Comparison of ENCODE assay signal across 8 cellular contexts in genomic region chr12:63276537-63277365, GRCh38.
DNase-seq lines count a peak whose midpoint lies in the region; ATAC-seq, FAIRE-seq and TF ChIP-seq lines count a peak whose summit lies in the region.

No MANE protein-coding gene starts in this region.

- H3K4me1 ChIP-seq in H1 (replicated peaks in 1 of 4; ENCODE audit: control insufficient read depth in 3 of 4, insufficient read depth in 4 of 4, low read length in 3 of 4): no peaks in the 10 kb centered on the region

- no peak overlapping the region for H2BK120ac ChIP-seq in H1 (replicated peaks; ENCODE audit: low read depth, low read length)

- WGBS in H1 (ENCODE audit: extremely low coverage in 1 of 2, insufficient coverage in 1 of 2, insufficient read length in 1 of 2, insufficient replicate concordance in 2 of 2, low coverage in 1 of 2, low lambda C conversion rate in 2 of 2, missing lambda C conversion rate in 1 of 2), 2 experiments: 40% methylated on average over 4 of the region's 4 CpGs; no CpG with 5 or more reads in 1 of the 2 experiments

- H3K9me3 Mint-ChIP-seq in progenitor cell of endocrine pancreas (ENCODE audit: low read depth): no peaks in the 10 kb centered on the region

- peak; percentile 63 for ATAC-seq in HG03558 (IDR thresholded peaks at IDR 0.05; ENCODE audit: extremely low read depth, unreplicated experiment)

- no peak overlapping the region for H3K18ac ChIP-seq in H1 (ENCODE audit: extremely low read depth, low read length)

- H3K79me2 ChIP-seq in H1 (ENCODE audit: control insufficient read depth in 1 of 2, insufficient read depth in 2 of 2, low read length in 2 of 2): no peaks in the 10 kb centered on the region

- no peaks in the 10 kb centered on the region for H3K36me3 ChIP-seq in H1 (ENCODE audit: control insufficient read depth in 2 of 4, insufficient read depth in 4 of 4, low read length in 3 of 4)

- H3K9ac ChIP-seq in H1 (replicated peaks in 1 of 4; ENCODE audit: extremely low read depth in 1 of 4, low read depth in 3 of 4, low read length in 3 of 4): no peak overlapping the region

- no peak overlapping the region for H3K4ac ChIP-seq in H1 (replicated peaks; ENCODE audit: insufficient read length, low read depth, low read length)

- FAIRE-seq in H1 (lab: Jason Lieb, UNC): peak; percentile 94

- H4K8ac ChIP-seq in H1 (ENCODE audit: extremely low read depth, insufficient read depth, low read length): no peak overlapping the region

- no peak overlapping the region for H3K23ac ChIP-seq in H1 (ENCODE audit: insufficient read length)

- H2BK12ac ChIP-seq in H1 (ENCODE audit: low read depth, low read length): no peak overlapping the region

- H2BK20ac ChIP-seq in H1 (ENCODE audit: low read length): no peak overlapping the region

- no peak overlapping the region for H3K4me2 ChIP-seq in H1 (ENCODE audit: insufficient read depth in 1 of 2, low read depth in 2 of 2, low read length in 2 of 2)

- H3K27me3 Mint-ChIP-seq in progenitor cell of endocrine pancreas: no peaks in the 10 kb centered on the region

- no peak overlapping the region for H2BK15ac ChIP-seq in H1 (ENCODE audit: low read length)

- POLR2A ChIA-PET in H1 (lab: Charles Lee; ENCODE audit: partially characterized antibody): no interaction called here

- no peak for TF ChIP-seq POLR2A in H1 (IDR thresholded peaks at IDR 0.05; ENCODE audit: control extremely low read depth in 1 of 2, low read depth in 2 of 2, low read length in 2 of 2)

- CTCF ChIA-PET in H1 (lab: Charles Lee; ENCODE audit: partially characterized antibody): interaction anchor here (0.6 to 2.0 kb wide), 21 partner anchors 9 to 177 kb away, joined by 3 to 17 read pairs (median 4); partner anchors contain the start of gene AVPR1A

- DNase-seq in NOMO-1 (lab: John Stamatoyannopoulos, UW; ENCODE audit: unreplicated experiment in 2 of 2) (peak; percentile 1 to 3), NOMO-1 treated with dmso at 0.1 percent for 144 hours (lab: John Stamatoyannopoulos, UW; ENCODE audit: unreplicated experiment) (no peak), GM20000 (ENCODE audit: low spot score) (peak; percentile 6), NCI-H82 treated with DMSO at 0.1 percent for 48 hours (lab: John Stamatoyannopoulos, UW; ENCODE audit: unreplicated experiment) (peak; percentile 1), H1 (ENCODE audit: low read depth in 1 of 2, low spot score in 2 of 2) (peak; percentile 38 to 69), progenitor cell of endocrine pancreas (ENCODE audit: low spot score, unreplicated experiment) (peak; percentile 17), activated gamma-delta T cell treated with Interleukin-2 at 50 U/mL for 16 hours (no peak)

- H3K56ac ChIP-seq in H1 (replicated peaks; ENCODE audit: insufficient read length, low read depth, low read length): no peak overlapping the region

- H2AFZ ChIP-seq in H1 (ENCODE audit: low read length): no peak overlapping the region

- H4K20me1 ChIP-seq in H1 (replicated peaks in 1 of 2; ENCODE audit: control insufficient read depth in 1 of 2, insufficient read depth in 2 of 2, low read length in 2 of 2): no peaks in the 10 kb centered on the region

- H4K5ac ChIP-seq in H1 (ENCODE audit: insufficient read length, low read depth, low read length): no peak overlapping the region

- H3K4me3 Mint-ChIP-seq in progenitor cell of endocrine pancreas (ENCODE audit: low read depth): no peak overlapping the region

- no peak overlapping the region for H2AK5ac ChIP-seq in H1 (ENCODE audit: low read depth, low read length)

- no peak overlapping the region for H2BK5ac ChIP-seq in H1 (ENCODE audit: low read depth, low read length)

- peak; percentile 80 to 83 for TF ChIP-seq RAD21 in H1 (IDR thresholded peaks at IDR 0.05 in 1 of 2, conservative IDR thresholded peaks at IDR 0.05 in 1 of 2; ENCODE audit: low read depth in 2 of 2, low read length in 2 of 2)

- no peaks in the 10 kb centered on the region for H3K9me3 ChIP-seq in H1 (ENCODE audit: insufficient read depth in 2 of 2, low read depth in 1 of 2, low read length in 1 of 2)

- no peaks in the 10 kb centered on the region for H3K79me1 ChIP-seq in H1 (ENCODE audit: low read depth, low read length)

- H4K91ac ChIP-seq in H1 (replicated peaks; ENCODE audit: insufficient read length, low read length): no peak overlapping the region

- TF ChIP-seq EP300 in H1 (IDR thresholded peaks at IDR 0.05; ENCODE audit: borderline replicate concordance in 1 of 2, low read depth in 2 of 2, low read length in 2 of 2): no peak

- no peak overlapping the region for H3K27ac Mint-ChIP-seq in progenitor cell of endocrine pancreas

- no peaks in the 10 kb centered on the region for H3K27me3 ChIP-seq in H1 (replicated peaks in 1 of 4; ENCODE audit: control insufficient read depth in 3 of 4, extremely low read depth in 1 of 4, insufficient read depth in 3 of 4, low read length in 3 of 4)

- no peaks in the 10 kb centered on the region for H3K23me2 ChIP-seq in H1 (ENCODE audit: low read depth, low read length)

- no peak overlapping the region for H3K27ac ChIP-seq in H1 (ENCODE audit: low read depth, low read length)

- peak; percentile 47 for TF ChIP-seq CTCF in GM20000 (IDR thresholded peaks at IDR 0.05; ENCODE audit: extremely low read depth, missing control alignments)
- peak; percentile 46 to 82 (median 78) for TF ChIP-seq CTCF in H1 (IDR thresholded peaks at IDR 0.05; ENCODE audit: control extremely low read depth in 1 of 3, insufficient read depth in 1 of 3, low read depth in 1 of 3, low read length in 3 of 3)
- TF ChIP-seq CTCF in progenitor cell of endocrine pancreas (IDR thresholded peaks at IDR 0.05; ENCODE audit: unreplicated experiment): peak; percentile 83

- no peak overlapping the region for H3K4me3 ChIP-seq in H1 (ENCODE audit: extremely low read depth in 1 of 4, insufficient read depth in 2 of 4, low read depth in 3 of 4, low read length in 4 of 4)

- no peaks in the 10 kb centered on the region for H3K36me3 Mint-ChIP-seq in progenitor cell of endocrine pancreas (ENCODE audit: insufficient read depth)

- H3K14ac ChIP-seq in H1 (ENCODE audit: insufficient read length): no peak overlapping the region

- no peaks in the 10 kb centered on the region for H3K4me1 Mint-ChIP-seq in progenitor cell of endocrine pancreas (ENCODE audit: low read depth)

TF ChIP-seq in H1, 55 proteins besides CTCF, POLR2A, EP300 and RAD21 (continues in another document):
- TF ChIP-seq BRCA1 (IDR thresholded peaks at IDR 0.05; ENCODE audit: low read depth, low read length) (no peak), POU5F1 (IDR thresholded peaks at IDR 0.05; ENCODE audit: low read depth, low read length) (no peak), CHD1 (IDR thresholded peaks at IDR 0.05; ENCODE audit: low read depth, low read length) (no peak), JUND (IDR thresholded peaks at IDR 0.05; ENCODE audit: low read length) (no peak), RNF2 (IDR thresholded peaks at IDR 0.05; ENCODE audit: borderline replicate concordance, low read depth, low read length, missing control alignments, poor library complexity, severe bottlenecking) (no peak), BCL11A (IDR thresholded peaks at IDR 0.05; ENCODE audit: low read depth in 2 of 2, low read length in 2 of 2) (no peak), SIRT6 (IDR thresholded peaks at IDR 0.05; ENCODE audit: low read length) (no peak), ZNF274 (IDR thresholded peaks at IDR 0.05; ENCODE audit: borderline replicate concordance, extremely low read depth, low read length) (no peak), RXRA (IDR thresholded peaks at IDR 0.05; ENCODE audit: insufficient read depth, low read depth, low read length) (no peak), TBP (IDR thresholded peaks at IDR 0.05; ENCODE audit: low read depth, low read length) (no peak), TCF12 (IDR thresholded peaks at IDR 0.05; ENCODE audit: low read depth, low read length) (no peak)
- TF ChIP-seq, protein P1, sequence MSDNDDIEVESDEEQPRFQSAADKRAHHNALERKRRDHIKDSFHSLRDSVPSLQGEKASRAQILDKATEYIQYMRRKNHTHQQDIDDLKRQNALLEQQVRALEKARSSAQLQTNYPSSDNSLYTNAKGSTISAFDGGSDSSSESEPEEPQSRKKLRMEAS (IDR thresholded peaks at IDR 0.05): no peak

Comparison
In these comparisons a context has a peak if more than half of its experiments do, and no peak if none do; other contexts are left out.
1. DNase-seq: peak in NOMO-1 (2 of 2), GM20000 (single experiment), NCI-H82 treated with DMSO at 0.1 percent for 48 hours (single experiment), H1 (2 of 2) and progenitor cell of endocrine pancreas (single experiment); none in NOMO-1 treated with dmso at 0.1 percent for 144 hours (single experiment) and activated gamma-delta T cell treated with Interleukin-2 at 50 U/mL for 16 hours (single experiment).
2. Peak in every context shown above with its lines, with median percentiles within 50 percentile points of each other: CTCF ChIP-seq.